ENCODE assay signal across 14 cellular contexts in genomic region chr9:93041108-93041802, GRCh38. TPM values are rescaled to one million over a fixed set of nuclear protein-coding genes. Genes with fewer than 3 reads are reported as not detected.
DNase-seq lines count a peak whose midpoint lies in the region; ATAC-seq and TF ChIP-seq lines count a peak whose summit lies in the region.
"Had no signal": no experiment of that assay in that cellular context is flagged by ENCODE, and none has a peak within 500 bp of the region (broad histone marks: within the 10 kb centered on the region; RNA-seq: fewer than 3 reads in every experiment).

No MANE protein-coding gene starts in this region.

- no peak overlapping the region for H3K4ac ChIP-seq in H9 (ENCODE audit: low read depth, low read length)

- DNase-seq in Right ventricle myocardium inferior (ENCODE audit: missing footprints) (peak; percentile 46), cardiac septum (ENCODE audit: low spot score) (no peak), LHCN-M2 (ENCODE audit: low read depth) (peak; percentile 12), H9 (no peak), globus pallidus (ENCODE audit: low spot score) (no peak)
- no peak for DNase-seq in activated naive CD4-positive, alpha-beta T cell treated with anti-CD3 and anti-CD28 coated beads, Interleukin-2, amount 50 U/mL, for 72 hours (ENCODE audit: low spot score in 2 of 2)
- peak in 1 of 2 donors; percentile 37 for DNase-seq in stimulated activated naive CD8-positive, alpha-beta T cell treated with anti-CD3 and anti-CD28 coated beads, Interleukin-15, amount 100 ng/mL, for 72 hours
- DNase-seq: activated B cell treated with CpG ODN at 0.5 μM for 24 hours, aorta, NCI-H146, trophoblast cell had no signal

- H2BK15ac ChIP-seq in H9 (ENCODE audit: low read depth, low read length), result no peak overlapping the region

- H3K9me3 Mint-ChIP-seq in activated naive CD4-positive, alpha-beta T cell treated with anti-CD3 and anti-CD28 coated beads, Interleukin-2, amount 50 U/mL, for 72 hours, result peaks cover 14 to 16% of the 10 kb centered on the region in 2 donors
- H3K9me3 Mint-ChIP-seq in stimulated activated naive CD8-positive, alpha-beta T cell treated with anti-CD3 and anti-CD28 coated beads, Interleukin-15, amount 100 ng/mL, for 72 hours, result peaks cover 8 to 22% of the 10 kb centered on the region in 2 donors
- peaks cover 3 to 14% of the 10 kb centered on the region in 2 experiments; a peak in 1 of 5 replicates for H3K9me3 Mint-ChIP-seq in H9
- H3K9me3 Mint-ChIP-seq: activated B cell treated with CpG ODN at 0.5 μM for 24 hours had no signal

- no peak overlapping the region for H2BK5ac ChIP-seq in H9 (ENCODE audit: insufficient read length, low read length)

- ATAC-seq in Right ventricle myocardium inferior (no peak), GM18870 (IDR thresholded peaks at IDR 0.05; ENCODE audit: unreplicated experiment) (no peak)
- peak; percentile 12 to 48 for ATAC-seq in activated naive CD4-positive, alpha-beta T cell treated with anti-CD3 and anti-CD28 coated beads, Interleukin-2, amount 50 U/mL, for 72 hours
- peak; percentile 44 for ATAC-seq in stimulated activated naive CD8-positive, alpha-beta T cell treated with anti-CD3 and anti-CD28 coated beads, Interleukin-15, amount 100 ng/mL, for 72 hours
- ATAC-seq: Panc1 had no signal

- no peaks in the 10 kb centered on the region for H3K4me1 ChIP-seq in H9 (ENCODE audit: insufficient read depth, low read length)

- no peaks in the 10 kb centered on the region for H3K79me1 ChIP-seq in H9 (ENCODE audit: insufficient read depth, low read depth, low read length, poor library complexity, severe bottlenecking)

- H4K8ac ChIP-seq in H9 (replicated peaks; ENCODE audit: insufficient read length, low read depth, low read length), result no peak overlapping the region

- intact Hi-C loops in Right ventricle myocardium inferior (cut with DNase I), result no loop called here
- intact Hi-C loops in cardiac septum (cut with DNase I), result no loop called here

- no peaks in the 10 kb centered on the region for H3K79me2 ChIP-seq in H9 (ENCODE audit: insufficient read depth, low read length)

- no peak overlapping the region for H3K18ac ChIP-seq in H9 (ENCODE audit: insufficient read length, low read depth, low read length)

- no peak overlapping the region for H2AK5ac ChIP-seq in H9 (ENCODE audit: insufficient read length, low read length)

- no peak overlapping the region for H3K56ac ChIP-seq in H9 (ENCODE audit: insufficient read length, low read depth, low read length)

- no peak overlapping the region for H3K27ac ChIP-seq in H9 (ENCODE audit: insufficient read length, low read depth, low read length)

- no peak overlapping the region for H3K14ac ChIP-seq in H9 (ENCODE audit: insufficient read depth, low read length)

- H3K4me2 ChIP-seq in H9 (ENCODE audit: insufficient read depth, insufficient read length, low read length), result no peak overlapping the region

- no peaks in the 10 kb centered on the region for H3K27me3 ChIP-seq in H9 (ENCODE audit: insufficient read depth, low read length)

- H2AFZ ChIP-seq in H9 (ENCODE audit: low read length), result no peak overlapping the region

- H4K91ac ChIP-seq in H9 (ENCODE audit: insufficient read length, low read depth, low read length), result no peak overlapping the region

- no peak overlapping the region for H3K23ac ChIP-seq in H9 (ENCODE audit: insufficient read length, low read depth, low read length)

- no peaks in the 10 kb centered on the region for H3K9me3 ChIP-seq in H9 (ENCODE audit: control insufficient read depth, low read depth, low read length)

- no peak overlapping the region for H3K9ac ChIP-seq in H9 (ENCODE audit: extremely low read depth, insufficient read length, low read length)

- H4K5ac ChIP-seq in H9 (ENCODE audit: insufficient read length, low read depth, low read length), result no peak overlapping the region

- TF ChIP-seq CTCF in H9 (conservative IDR thresholded peaks at IDR 0.05), result no peak

- H2BK20ac ChIP-seq in H9 (ENCODE audit: low read depth, low read length, poor library complexity, severe bottlenecking), result no peak overlapping the region

- H3K36me3 Mint-ChIP-seq in activated naive CD4-positive, alpha-beta T cell treated with anti-CD3 and anti-CD28 coated beads, Interleukin-2, amount 50 U/mL, for 72 hours, result peaks cover 0 to 22% of the 10 kb centered on the region in 2 donors
- H3K36me3 Mint-ChIP-seq in H9 (ENCODE audit: insufficient read depth in 1 of 3, low read depth in 3 of 3), result peaks cover 0 to 5% (median 0%) of the 10 kb centered on the region in 3 experiments; a peak in 3 of 7 replicates
- H3K36me3 Mint-ChIP-seq: mesothelial cell of epicardium had no signal

- no peaks in the 10 kb centered on the region for H3K23me2 ChIP-seq in H9 (ENCODE audit: insufficient read length, low read depth, low read length, poor library complexity, severe bottlenecking)

- H3K4me3 Mint-ChIP-seq in stimulated activated naive CD8-positive, alpha-beta T cell treated with anti-CD3 and anti-CD28 coated beads, Interleukin-15, amount 100 ng/mL, for 72 hours, result no peak overlapping the region
- H3K4me3 Mint-ChIP-seq in H9, result no peak overlapping the region
- H3K4me3 Mint-ChIP-seq: activated B cell treated with CpG ODN at 0.5 μM for 24 hours, mesothelial cell of epicardium had no signal

- H3T11ph ChIP-seq in H9 (ENCODE audit: low read length), result no peak overlapping the region

- no peaks in the 10 kb centered on the region for H3K27me3 Mint-ChIP-seq in stimulated activated naive CD8-positive, alpha-beta T cell treated with anti-CD3 and anti-CD28 coated beads, Interleukin-15, amount 100 ng/mL, for 72 hours
- H3K27me3 Mint-ChIP-seq in H9 (ENCODE audit: low read depth), result peaks cover 6% of the 10 kb centered on the region; the same call in 1 of the 2 replicates
- H3K27me3 Mint-ChIP-seq: activated B cell treated with CpG ODN at 0.5 μM for 24 hours had no signal

- H2BK120ac ChIP-seq in H9 (ENCODE audit: low read depth, low read length, poor library complexity, severe bottlenecking), result no peak overlapping the region

- WGBS in H9 (ENCODE audit: extremely low coverage, insufficient read length, low lambda C conversion rate), result no CpG with 5 or more reads among the region's 6 CpGs

- H3K4me1 Mint-ChIP-seq in stimulated activated naive CD8-positive, alpha-beta T cell treated with anti-CD3 and anti-CD28 coated beads, Interleukin-15, amount 100 ng/mL, for 72 hours, result peaks cover 73% of the 10 kb centered on the region
- H3K4me1 Mint-ChIP-seq in H9, result peaks cover 7 to 21% of the 10 kb centered on the region in 2 experiments

- no peaks in the 10 kb centered on the region for H4K20me1 ChIP-seq in H9 (ENCODE audit: control insufficient read depth, insufficient read depth, insufficient read length)

- H2BK12ac ChIP-seq in H9 (ENCODE audit: insufficient read length, low read depth, low read length), result no peak overlapping the region

- peak overlapping the region; percentile 83 to 87 for H3K27ac Mint-ChIP-seq in activated naive CD4-positive, alpha-beta T cell treated with anti-CD3 and anti-CD28 coated beads, Interleukin-2, amount 50 U/mL, for 72 hours
- H3K27ac Mint-ChIP-seq in stimulated activated naive CD8-positive, alpha-beta T cell treated with anti-CD3 and anti-CD28 coated beads, Interleukin-15, amount 100 ng/mL, for 72 hours, result peak overlapping the region; percentile 27 to 92
- H3K27ac Mint-ChIP-seq in H9, result peak overlapping the region in 1 of 3 experiments; percentile 92; a peak in 1 of 7 replicates
- H3K27ac Mint-ChIP-seq: activated B cell treated with CpG ODN at 0.5 μM for 24 hours, mesothelial cell of epicardium had no signal

RNA-seq across cellular contexts. Expression of gene SUSD3, which starts 17.2 kb away (rescaled TPM):
- total RNA-seq in Right ventricle myocardium inferior, result 1.7 TPM
- 1.1 TPM for total RNA-seq in cardiac septum
- not detected in 2 replicates for total RNA-seq in LHCN-M2 (2014; rRNA removed)
- not detected for polyA plus RNA-seq in LHCN-M2 (2012)
- total RNA-seq in activated naive CD4-positive, alpha-beta T cell treated with anti-CD3 and anti-CD28 coated beads, Interleukin-2, amount 50 U/mL, for 72 hours, result 10 to 100 TPM; 70.7 to 81.9 TPM
- total RNA-seq in H9 (2021), result 7.8 and 9.0 TPM in 2 replicates

RNA-seq across cellular contexts. Expression of gene CARD19, which starts 54.8 kb away (rescaled TPM):
- total RNA-seq in Right ventricle myocardium inferior (27.1 TPM), cardiac septum (45.1 TPM), LHCN-M2 (2014; rRNA removed) (71.8 and 84.8 TPM in 2 replicates), H9 (2021) (21.4 and 23.6 TPM in 2 replicates)
- 44.4 TPM for polyA plus RNA-seq in LHCN-M2 (2012)
- total RNA-seq in activated naive CD4-positive, alpha-beta T cell treated with anti-CD3 and anti-CD28 coated beads, Interleukin-2, amount 50 U/mL, for 72 hours, result 10 to 100 TPM; 58.1 to 82.6 TPM

Comparison
In these comparisons a context has a peak if more than half of its experiments do, and no peak if none do; other contexts are left out.
1. DNase-seq: peak in Right ventricle myocardium inferior (single experiment) and LHCN-M2 (single experiment); none in cardiac septum (single experiment), activated naive CD4-positive, alpha-beta T cell treated with anti-CD3 and anti-CD28 coated beads, Interleukin-2, amount 50 U/mL, for 72 hours (0 of 2), H9 (single experiment) and globus pallidus (single experiment).
2. ATAC-seq: peak in activated naive CD4-positive, alpha-beta T cell treated with anti-CD3 and anti-CD28 coated beads, Interleukin-2, amount 50 U/mL, for 72 hours (2 of 2) and stimulated activated naive CD8-positive, alpha-beta T cell treated with anti-CD3 and anti-CD28 coated beads, Interleukin-15, amount 100 ng/mL, for 72 hours (single experiment); none in Right ventricle myocardium inferior (single experiment) and GM18870 (single experiment).